In the genomic region with DNA sequence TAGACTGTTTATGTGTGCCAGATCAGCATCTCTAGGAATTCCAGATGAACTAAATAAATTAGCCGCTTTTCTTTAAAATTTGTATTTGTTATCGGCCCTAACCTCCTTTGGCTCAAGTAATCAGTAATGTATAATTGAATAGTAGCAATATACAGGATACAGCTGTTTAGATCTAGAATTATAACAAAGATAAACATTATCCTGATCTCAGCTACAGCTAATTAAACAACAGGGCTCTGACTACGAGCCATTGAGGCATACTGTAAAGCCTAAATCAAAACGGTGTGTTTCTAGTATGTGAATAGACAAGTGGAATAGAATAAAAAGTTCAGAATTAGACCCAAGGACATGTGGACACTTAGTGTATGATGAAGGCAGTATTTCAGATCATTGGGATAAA, we compare ENCODE assay signal across 8 cellular contexts.
"Had no signal": no experiment of that assay in that cellular context is flagged by ENCODE, and none has a peak within 500 bp of the region (broad histone marks: within the 10 kb centered on the region; RNA-seq: fewer than 3 reads in every experiment).

No MANE protein-coding gene starts in this region.

- H3K27ac ChIP-seq: GM23248, HL-60 had no signal

- FAIRE-seq: HepG2, K562 had no signal

- ATAC-seq: HepG2, K562 had no signal

- H3K9me3 Mint-ChIP-seq: H9 had no signal

- H3K9ac ChIP-seq: GM23248 had no signal

- DNase-seq: GM23248, GOT3, H9, HCEC 1CT, KG1 had no signal

- H2AFZ ChIP-seq: GM23248 had no signal

- H3K4me3 ChIP-seq: GM23248, K562 had no signal

- H3K4me1 Mint-ChIP-seq: H9 had no signal

- H3K4me3 Mint-ChIP-seq: H9 had no signal
